8 cellular contexts compared by ENCODE assay signal in genomic region chr1:247210062-247210385, GRCh38. TPM values are rescaled to one million over a fixed set of nuclear protein-coding genes. Genes with fewer than 3 reads are reported as not detected.
DNase-seq lines count a peak whose midpoint lies in the region; ATAC-seq and TF ChIP-seq lines count a peak whose summit lies in the region.

No MANE protein-coding gene starts in this region.

- ATAC-seq in DND-41 (ENCODE audit: insufficient read depth, low read depth), result no peak
- ATAC-seq in Panc1, result peak; percentile 1
- ATAC-seq in HG03039 (IDR thresholded peaks at IDR 0.05; ENCODE audit: unreplicated experiment), result no peak

- CTCF ChIA-PET in Panc1 (lab: Charles Lee), result no interaction called here

- intact Hi-C loops in Panc1 (cut with micrococcal nuclease; ENCODE audit: unreplicated experiment), result loop anchor here (10.0 kb wide), 1 partner anchor 125 kb away; the partner anchor contains the start of gene ZNF496

- H3K4me2 ChIP-seq in DND-41 (ENCODE audit: insufficient read depth, low read length) (peak overlapping the region; percentile 71), GM23248 (ENCODE audit: unreplicated experiment) (peak overlapping the region; percentile 84), parathyroid adenoma (ENCODE audit: low read length) (peak overlapping the region; percentile 62)

- H3K27ac ChIP-seq in DND-41 (ENCODE audit: low read length), result peak overlapping the region; percentile 87
- H3K27ac ChIP-seq in GM23248, result peak overlapping the region; percentile 51
- H3K27ac ChIP-seq in Panc1 (ENCODE audit: low read length), result peak overlapping the region; percentile 81
- H3K27ac ChIP-seq in esophagus (ENCODE audit: low read depth in 2 of 2, low read length in 1 of 2), result peak overlapping the region; percentile 90 to 94
- H3K27ac ChIP-seq in parathyroid adenoma, result peak overlapping the region; percentile 76

- peaks cover 54% of the 10 kb centered on the region for H3K79me2 ChIP-seq in DND-41 (ENCODE audit: insufficient read depth, low read length)
- H3K79me2 ChIP-seq in GM23248 (ENCODE audit: insufficient read depth), result peaks cover 53% of the 10 kb centered on the region
- H3K79me2 ChIP-seq in parathyroid adenoma, result peaks cover 10% of the 10 kb centered on the region

- POLR2A ChIA-PET in Panc1 (lab: Charles Lee), result interaction anchor here (0.7 kb wide), 1 partner anchor 652 kb away, joined by 3 read pairs; no protein-coding TSS in a partner anchor

- no TSS peak for BruUV-seq in Panc1 (replicated peaks; lab: Mats Ljungman, UMichigan)

- DNase-seq in DND-41 (no peak), GM23248 (no peak), Panc1 (ENCODE audit: low read depth, low spot score) (no peak), GF-D8 (lab: John Stamatoyannopoulos, UW) (no peak)
- DNase-seq in activated CD4-positive, CD25-positive, alpha-beta regulatory T cell treated with anti-CD3 and anti-CD28 coated beads, Interleukin-2, amount 50 U/mL, for 72 hours, result no peak

- H3K4me3 ChIP-seq in DND-41 (ENCODE audit: low read depth in 1 of 2, low read length in 2 of 2) (peak overlapping the region; percentile 57 to 95), GM23248 (peak overlapping the region; percentile 90), Panc1 (ENCODE audit: low read depth in 2 of 2, low read length in 2 of 2) (peak overlapping the region; percentile 70 to 92), esophagus (ENCODE audit: low read depth in 1 of 2, low read length in 2 of 2) (peak overlapping the region; percentile 96), parathyroid adenoma (ENCODE audit: low read depth, low read length) (peak overlapping the region; percentile 82)

- H3K36me3 ChIP-seq in DND-41 (ENCODE audit: insufficient read depth, low read length) (peaks cover 19% of the 10 kb centered on the region), GM23248 (ENCODE audit: low read depth) (no peaks in the 10 kb centered on the region), Panc1 (ENCODE audit: control insufficient read depth, insufficient read depth, low read length) (no peaks in the 10 kb centered on the region), esophagus (ENCODE audit: control insufficient read depth in 2 of 2, insufficient read depth in 2 of 2, low read length in 1 of 2) (no peaks in the 10 kb centered on the region), parathyroid adenoma (ENCODE audit: control insufficient read depth, insufficient read depth, low read length) (no peaks in the 10 kb centered on the region)

- in situ Hi-C loops in GM23248 (cut with MboI) (no loop called here), Panc1 (cut with HindIII; ENCODE audit: low pct_unique_long_range_greater_than_20kb, low sequenced_read_pairs) (no loop called here)

- 8 to 15% methylated on average over 5 of the region's 5 CpGs for WGBS in GM23248 (ENCODE audit: low coverage in 1 of 2, low lambda C conversion rate in 2 of 2, missing lambda C conversion rate in 2 of 2), 2 experiments
- 3 to 5% methylated on average over 5 of the region's 5 CpGs for WGBS in esophagus, 2 donors

- no peaks in the 10 kb centered on the region for H3F3A ChIP-seq in GM23248 (ENCODE audit: insufficient read depth)

- peak overlapping the region; percentile 89 for H3K9ac ChIP-seq in DND-41 (ENCODE audit: low read depth, low read length)
- peak overlapping the region; percentile 90 for H3K9ac ChIP-seq in GM23248
- H3K9ac ChIP-seq in parathyroid adenoma, result peak overlapping the region; percentile 72

- H3K4me1 ChIP-seq in DND-41 (ENCODE audit: insufficient read depth, low read length) (peaks cover 33% of the 10 kb centered on the region), GM23248 (ENCODE audit: insufficient read depth) (peaks cover 10% of the 10 kb centered on the region; the same call in 1 of the 2 replicates), Panc1 (ENCODE audit: control insufficient read depth, insufficient read depth, low read length) (peaks cover 18% of the 10 kb centered on the region), esophagus (ENCODE audit: control insufficient read depth in 2 of 2, insufficient read depth in 2 of 2, low read length in 1 of 2) (peaks cover 5% of the 10 kb centered on the region in 2 donors), parathyroid adenoma (no peaks in the 10 kb centered on the region)

- TF ChIP-seq CTCF in DND-41 (IDR thresholded peaks at IDR 0.05; ENCODE audit: borderline replicate concordance, extremely low read depth, low read length, poor library complexity, severe bottlenecking) (no peak), Panc1 (IDR thresholded peaks at IDR 0.05) (no peak), parathyroid adenoma (IDR thresholded peaks at IDR 0.05) (no peak)

- H3K9me2 ChIP-seq in GM23248 (ENCODE audit: insufficient read depth), result no peaks in the 10 kb centered on the region

- H3K9me3 ChIP-seq in DND-41 (ENCODE audit: insufficient read depth, low read length, severe bottlenecking) (no peaks in the 10 kb centered on the region), GM23248 (ENCODE audit: low read depth) (no peaks in the 10 kb centered on the region), Panc1 (ENCODE audit: control insufficient read depth, insufficient read depth, low read depth, low read length) (no peaks in the 10 kb centered on the region; the same call in 1 of the 2 replicates), esophagus (ENCODE audit: control insufficient read depth in 2 of 2, insufficient read depth in 1 of 2, low read depth in 1 of 2, low read length in 1 of 2) (peaks cover 0 to 2% of the 10 kb centered on the region in 2 donors), parathyroid adenoma (ENCODE audit: control insufficient read depth, low read length) (no peaks in the 10 kb centered on the region)

- H2AFZ ChIP-seq in DND-41 (ENCODE audit: low read depth, low read length) (peak overlapping the region; percentile 96), GM23248 (peak overlapping the region; percentile 80), parathyroid adenoma (peak overlapping the region; percentile 73)

- H3K27me3 ChIP-seq in DND-41 (ENCODE audit: insufficient read depth, low read length, poor library complexity) (no peaks in the 10 kb centered on the region), GM23248 (replicated peaks; ENCODE audit: insufficient read depth) (no peaks in the 10 kb centered on the region), Panc1 (ENCODE audit: control insufficient read depth, insufficient read depth, low read length) (peaks cover 3% of the 10 kb centered on the region; the same call in 1 of the 2 replicates), esophagus (ENCODE audit: control insufficient read depth in 1 of 2, insufficient read depth in 2 of 2, low read length in 2 of 2) (no peaks in the 10 kb centered on the region), parathyroid adenoma (ENCODE audit: control insufficient read depth, insufficient read depth, low read length) (no peaks in the 10 kb centered on the region)

- H4K20me1 ChIP-seq in DND-41 (ENCODE audit: insufficient read depth, low read length) (peaks cover 29% of the 10 kb centered on the region), GM23248 (ENCODE audit: insufficient read depth) (no peaks in the 10 kb centered on the region)

RNA-seq across cellular contexts. Expression of gene ZNF124, which starts 38.2 kb away (rescaled TPM):
- total RNA-seq in GM23248 (2014; rRNA removed; shearing (Covaris generic)), result 14.1 and 15.6 TPM in 2 replicates
- polyA plus RNA-seq in GM23248 (2016; fragmentation: Nextera tagmentation; extraction: Ambion mirVana), result 2.8 and 3.8 TPM in 2 replicates
- total RNA-seq in Panc1 (2021; ENCODE audit: unreplicated experiment), result 18.6 TPM
- 4.2 TPM for polyA plus RNA-seq in Panc1 (2012; ENCODE audit: insufficient read length)
- 1 to 10 TPM in 1 of 2 donors, under 1 TPM in 1; 0.53 to 1.2 TPM for polyA plus RNA-seq in esophagus

RNA-seq across cellular contexts. Expression of gene VN1R5, which starts 45.8 kb away (rescaled TPM):
- total RNA-seq in GM23248 (2014; rRNA removed; shearing (Covaris generic)), result not detected in 2 replicates
- polyA plus RNA-seq in GM23248 (2016; fragmentation: Nextera tagmentation; extraction: Ambion mirVana), result not detected in 2 replicates
- total RNA-seq in Panc1 (2021; ENCODE audit: unreplicated experiment), result not detected
- not detected for polyA plus RNA-seq in Panc1 (2012; ENCODE audit: insufficient read length)
- polyA plus RNA-seq in esophagus, result not detected
